In the genomic region with DNA sequence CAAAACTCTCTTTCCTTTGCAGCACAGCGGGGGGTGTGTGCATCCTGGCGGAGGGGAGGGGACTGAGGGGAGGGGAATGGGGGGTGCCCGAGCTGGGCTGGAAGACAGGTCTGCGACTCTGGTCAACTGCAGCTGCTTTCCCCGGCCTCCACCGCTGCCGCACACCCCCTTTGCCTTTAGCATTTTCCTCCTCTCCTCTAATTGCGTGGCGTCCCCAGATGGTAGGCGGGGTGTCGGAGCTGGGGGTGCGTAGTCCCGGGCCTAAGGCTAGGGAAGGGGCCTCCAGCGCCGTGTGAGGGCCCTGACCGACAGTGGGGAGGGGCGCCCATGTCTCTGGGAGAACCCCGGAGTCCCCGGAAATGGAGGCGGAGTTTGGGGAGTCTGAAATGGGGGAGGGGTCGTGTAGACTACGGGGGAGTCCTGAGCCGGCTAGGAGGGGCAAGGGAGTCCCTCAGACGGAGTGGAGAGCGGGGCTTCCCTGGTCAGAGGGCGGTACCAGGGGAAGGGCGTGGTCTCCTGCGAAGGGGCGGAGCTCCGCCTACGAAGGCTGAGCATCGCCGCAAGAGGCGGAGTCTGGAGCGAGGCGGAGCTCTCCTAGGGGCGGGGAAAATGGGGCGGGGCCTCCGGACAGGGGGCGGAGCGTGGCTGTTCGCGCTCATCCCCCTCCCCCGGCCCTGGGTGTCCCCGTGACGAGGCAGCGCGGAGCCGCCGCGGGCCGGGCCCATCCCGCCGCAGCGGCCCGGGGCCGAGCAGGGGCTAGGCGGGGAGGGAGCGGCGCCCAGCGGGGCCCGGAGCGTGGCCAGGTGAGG, we compare ENCODE assay signal across 8 cellular contexts. TPM values are rescaled to one million over a fixed set of nuclear protein-coding genes. Genes with fewer than 3 reads are reported as not detected.
DNase-seq lines count a peak whose midpoint lies in the region; ATAC-seq, FAIRE-seq and TF ChIP-seq lines count a peak whose summit lies in the region.

A gene with protein sequence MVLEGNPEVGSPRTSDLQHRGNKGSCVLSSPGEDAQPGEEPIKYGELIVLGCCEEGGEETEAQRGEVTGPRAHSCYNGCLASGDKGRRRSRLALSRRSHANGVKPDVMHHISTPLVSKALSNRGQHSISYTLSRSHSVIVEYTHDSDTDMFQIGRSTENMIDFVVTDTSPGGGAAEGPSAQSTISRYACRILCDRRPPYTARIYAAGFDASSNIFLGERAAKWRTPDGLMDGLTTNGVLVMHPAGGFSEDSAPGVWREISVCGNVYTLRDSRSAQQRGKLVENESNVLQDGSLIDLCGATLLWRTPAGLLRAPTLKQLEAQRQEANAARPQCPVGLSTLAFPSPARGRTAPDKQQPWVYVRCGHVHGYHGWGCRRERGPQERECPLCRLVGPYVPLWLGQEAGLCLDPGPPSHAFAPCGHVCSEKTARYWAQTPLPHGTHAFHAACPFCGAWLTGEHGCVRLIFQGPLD (plus strand): TSS at position 681 of the 809 bp plus-strand sequence. CDS start 1,224 bp downstream, outside the sequence.

- no peaks in the 10 kb centered on the region for H3K9me3 Mint-ChIP-seq in dendritic cell treated with granulocyte-macrophage colony-stimulating factor and Interleukin-4, amounts not matched to agents 40 ng/mL and 50 ng/mL, for 4 days

- in situ Hi-C loops in HepG2 (cut with HindIII; ENCODE audit: extremely low pct_ligation_motif_present, low pct_unique_long_range_greater_than_20kb): no loop called here

- no peak within 1 kb of the TSS for H3K27ac ChIP-seq in HepG2 (ENCODE audit: extremely low read length, insufficient read depth, low read length)

- peak; percentile 59 for FAIRE-seq in HepG2 (lab: Jason Lieb, UNC)

- peaks cover 23% of the 10 kb centered on the region for H3K36me3 Mint-ChIP-seq in dendritic cell treated with granulocyte-macrophage colony-stimulating factor and Interleukin-4, amounts not matched to agents 40 ng/mL and 50 ng/mL, for 4 days (ENCODE audit: low read depth)

- H3K27ac Mint-ChIP-seq in dendritic cell treated with granulocyte-macrophage colony-stimulating factor and Interleukin-4, amounts not matched to agents 40 ng/mL and 50 ng/mL, for 4 days: peak within 1 kb of the TSS; percentile 95

- no peaks in the 10 kb centered on the region; the same call in 1 of the 2 replicates for H4K20me1 ChIP-seq in HepG2 (ENCODE audit: insufficient read depth, low read length)

- H3K4me1 Mint-ChIP-seq in dendritic cell treated with granulocyte-macrophage colony-stimulating factor and Interleukin-4, amounts not matched to agents 40 ng/mL and 50 ng/mL, for 4 days (ENCODE audit: low read depth): peaks cover 54% of the 10 kb centered on the region

- POLR2A ChIA-PET in HepG2 (lab: Yijun Ruan, JAX): interaction anchor here (0.6 to 3.4 kb wide), 17 partner anchors 8 to 373 kb away, joined by 3 to 48 read pairs (median 4); a partner anchor contains a TSS

- no peaks in the 10 kb centered on the region for H3K9me3 ChIP-seq in HepG2 (ENCODE audit: low read length)

- TF ChIP-seq EP300 in HepG2 (IDR thresholded peaks at IDR 0.05; ENCODE audit: low read depth in 2 of 2, low read length in 2 of 2): no peak
- no peak for TF ChIP-seq EP300 in HepG2 (CRISPR knock-in tag; IDR thresholded peaks at IDR 0.05; ENCODE audit: borderline replicate concordance)

- CTCF ChIA-PET in HepG2 (lab: Yijun Ruan, JAX; ENCODE audit: low intra/inter-chr PET ratio, low total read pairs): no interaction called here

- H3K27me3 Mint-ChIP-seq in dendritic cell treated with granulocyte-macrophage colony-stimulating factor and Interleukin-4, amounts not matched to agents 40 ng/mL and 50 ng/mL, for 4 days: no peaks in the 10 kb centered on the region

- ATAC-seq in GM19043 (IDR thresholded peaks at IDR 0.05; ENCODE audit: low read depth, unreplicated experiment): peak; percentile 77
- peak; percentile 72 for ATAC-seq in HG03378 (IDR thresholded peaks at IDR 0.05; ENCODE audit: unreplicated experiment)
- peak; percentile 86 for ATAC-seq in HepG2

- DNase-seq in AG09319 (ENCODE audit: extremely low read depth, low read depth) (peak; percentile 80), NCI-H446 treated with DMSO at 0.1 percent for 48 hours (lab: John Stamatoyannopoulos, UW) (peak; percentile 75), HepG2 (ENCODE audit: low spot score) (peak; percentile 72)
- peak; percentile 96 for DNase-seq in activated CD4-positive, alpha-beta T cell treated with anti-CD3 and anti-CD28 coated beads, Interleukin-2, amount 50 U/mL, for 1 hour
- DNase-seq in stimulated activated CD4-positive, alpha-beta T cell treated with anti-CD3 and anti-CD28 coated beads, Interleukin-2, amount 100 ng/mL, for 4 hours (ENCODE audit: low read depth): peak; percentile 89

- peak in 1 of 2 experiments; percentile 56; a peak in 2 of 4 replicates for TF ChIP-seq POLR2A in HepG2 (IDR thresholded peaks at IDR 0.05; ENCODE audit: insufficient read depth in 1 of 2, low read depth in 2 of 2, low read length in 2 of 2)

- BruUV-seq in HepG2 (replicated peaks; lab: Mats Ljungman, UMichigan): no TSS peak

- 2% methylated on average over 17 of the region's 63 CpGs for WGBS in HepG2 (ENCODE audit: low lambda C conversion rate)

- intact Hi-C loops in dendritic cell treated with granulocyte-macrophage colony-stimulating factor and Interleukin-4, amounts not matched to agents 40 ng/mL and 50 ng/mL, for 4 days (cut with micrococcal nuclease): loop anchor here (1.0 kb wide), 1 partner anchor 14 kb away; a partner anchor contains a TSS
- intact Hi-C loops in HepG2 (cut with micrococcal nuclease; ENCODE audit: unreplicated experiment): no loop called here

- H3K4me2 ChIP-seq in HepG2 (ENCODE audit: low read depth, low read length): peak within 1 kb of the TSS; percentile 88

- H3K79me2 ChIP-seq in HepG2 (ENCODE audit: insufficient read depth, low read length): no peaks in the 10 kb centered on the region

- H3K4me3 ChIP-seq in HepG2 (replicated peaks in 1 of 3; ENCODE audit: insufficient read depth in 1 of 3, low read depth in 2 of 3, low read length in 3 of 3): peak within 1 kb of the TSS; percentile 77 to 87 (median 84)

- no peaks in the 10 kb centered on the region; a peak in 1 of 5 replicates for H3K36me3 ChIP-seq in HepG2 (replicated peaks in 1 of 2; ENCODE audit: control insufficient read depth in 1 of 2, insufficient read depth in 2 of 2, low read length in 2 of 2)

- peak within 1 kb of the TSS; percentile 68 for H3K9ac ChIP-seq in HepG2 (ENCODE audit: insufficient read depth, low read depth, low read length)

- H3K4me1 ChIP-seq in HepG2 (ENCODE audit: insufficient read depth, low read length): peaks cover 26% of the 10 kb centered on the region

- TF ChIP-seq RAD21 in HepG2 (CRISPR knock-in tag; IDR thresholded peaks at IDR 0.05): no peak

- H3K4me3 Mint-ChIP-seq in dendritic cell treated with granulocyte-macrophage colony-stimulating factor and Interleukin-4, amounts not matched to agents 40 ng/mL and 50 ng/mL, for 4 days: peak within 1 kb of the TSS; percentile 89

- no peak for TF ChIP-seq CTCF in AG09319 (IDR thresholded peaks at IDR 0.05; ENCODE audit: low read depth, low read length)
- TF ChIP-seq CTCF in HepG2 (CRISPR knock-in tag; IDR thresholded peaks at IDR 0.05): no peak

- H3K27me3 ChIP-seq in HepG2 (ENCODE audit: control insufficient read depth in 1 of 2, insufficient read depth in 2 of 2, low read length in 2 of 2): peaks cover 0 to 12% of the 10 kb centered on the region in 2 experiments; a peak in 3 of 5 replicates

- H2AFZ ChIP-seq in HepG2 (ENCODE audit: low read length): no peak within 1 kb of the TSS

TF ChIP-seq in HepG2, 621 proteins besides CTCF, POLR2A, EP300 and RAD21 (continues in another document):
- 0 out of 2 replicates have a peak, but pooled peaks have one; percentile 46 for TF ChIP-seq RBFOX2 (IDR thresholded peaks at IDR 0.05; ENCODE audit: low read depth, low read length)
- peak; percentile 18; the same call in 1 of the 2 replicates for TF ChIP-seq ERF (CRISPR knock-in tag; IDR thresholded peaks at IDR 0.05)
- TF ChIP-seq, protein P1, sequence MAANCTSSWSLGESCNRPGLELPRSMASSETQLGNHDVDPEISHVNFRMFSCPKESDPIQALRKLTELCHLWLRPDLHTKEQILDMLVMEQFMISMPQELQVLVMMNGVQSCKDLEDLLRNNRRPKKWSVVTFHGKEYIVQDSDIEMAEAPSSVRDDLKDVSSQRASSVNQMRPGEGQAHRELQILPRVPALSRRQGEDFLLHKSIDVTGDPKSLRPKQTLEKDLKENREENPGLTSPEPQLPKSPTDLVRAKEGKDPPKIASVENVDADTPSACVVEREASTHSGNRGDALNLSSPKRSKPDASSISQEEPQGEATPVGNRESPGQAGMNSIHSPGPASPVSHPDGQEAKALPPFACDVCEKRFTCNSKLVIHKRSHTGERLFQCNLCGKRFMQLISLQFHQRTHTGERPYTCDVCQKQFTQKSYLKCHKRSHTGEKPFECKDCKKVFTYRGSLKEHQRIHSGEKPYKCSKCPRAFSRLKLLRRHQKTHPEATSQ (CRISPR knock-in tag; IDR thresholded peaks at IDR 0.05; ENCODE audit: borderline replicate concordance): no peak

RNA-seq across cellular contexts. Expression of the gene that starts here (rescaled TPM):
- total RNA-seq in HepG2 (2016; rRNA removed; fragmentation: Illumina TruSeq; extraction: Trizol): 2.5 and 4.0 TPM in 2 replicates
- total RNA-seq in HepG2 (2016; cell fraction: cytosol; rRNA removed; fragmentation: Illumina TruSeq; extraction: Trizol; ENCODE audit: low read depth): 2.7 and 2.8 TPM in 2 replicates
- total RNA-seq in HepG2 (2016; cell fraction: insoluble cytoplasmic fraction; rRNA removed; fragmentation: Illumina TruSeq; extraction: Trizol): 3.3 and 4.6 TPM in 2 replicates
- total RNA-seq in HepG2 (2016; cell fraction: membrane; rRNA removed; fragmentation: Illumina TruSeq; extraction: Trizol): 4.9 and 6.2 TPM in 2 replicates
- 2.9 and 3.8 TPM in 2 replicates for total RNA-seq in HepG2 (2016; cell fraction: nucleus; rRNA removed; fragmentation: Illumina TruSeq; extraction: Trizol)
- polyA plus RNA-seq in HepG2 (2011; rRNA removed): 2.0 and 3.1 TPM in 2 replicates
- polyA plus RNA-seq in HepG2 (2011; cell fraction: cytosol; rRNA removed): 2.1 and 2.8 TPM in 2 replicates
- polyA plus RNA-seq in HepG2 (2011; cell fraction: nucleus; rRNA removed): 6.4 and 6.9 TPM in 2 replicates
- polyA plus RNA-seq in HepG2 (2012): 2.3 and 2.5 TPM in 2 replicates
- polyA plus RNA-seq in HepG2 (2016; cell fraction: cytosol; fragmentation: Illumina TruSeq; extraction: Trizol; ENCODE audit: low read depth): 2.3 and 2.8 TPM in 2 replicates
- 2.7 and 3.9 TPM in 2 replicates for polyA plus RNA-seq in HepG2 (2016; cell fraction: insoluble cytoplasmic fraction; fragmentation: Illumina TruSeq; extraction: Trizol; ENCODE audit: low read depth)
- polyA plus RNA-seq in HepG2 (2016; cell fraction: membrane; fragmentation: Illumina TruSeq; extraction: Trizol; ENCODE audit: low read depth): 4.7 and 4.9 TPM in 2 replicates
- 3.0 and 4.4 TPM in 2 replicates for polyA plus RNA-seq in HepG2 (2016; cell fraction: nucleus; fragmentation: Illumina TruSeq; extraction: Trizol; ENCODE audit: insufficient read depth, low read depth)
- polyA minus RNA-seq in HepG2 (2011; rRNA and poly(A)+ RNA removed; ENCODE audit: low replicate concordance): 7.5 and 11.8 TPM in 2 replicates
- 1.6 and 2.0 TPM in 2 replicates for polyA minus RNA-seq in HepG2 (2011; cell fraction: cytosol; rRNA and poly(A)+ RNA removed)
- polyA minus RNA-seq in HepG2 (2011; cell fraction: nucleus; rRNA and poly(A)+ RNA removed): 6.6 and 8.0 TPM in 2 replicates
